In the genomic region with DNA sequence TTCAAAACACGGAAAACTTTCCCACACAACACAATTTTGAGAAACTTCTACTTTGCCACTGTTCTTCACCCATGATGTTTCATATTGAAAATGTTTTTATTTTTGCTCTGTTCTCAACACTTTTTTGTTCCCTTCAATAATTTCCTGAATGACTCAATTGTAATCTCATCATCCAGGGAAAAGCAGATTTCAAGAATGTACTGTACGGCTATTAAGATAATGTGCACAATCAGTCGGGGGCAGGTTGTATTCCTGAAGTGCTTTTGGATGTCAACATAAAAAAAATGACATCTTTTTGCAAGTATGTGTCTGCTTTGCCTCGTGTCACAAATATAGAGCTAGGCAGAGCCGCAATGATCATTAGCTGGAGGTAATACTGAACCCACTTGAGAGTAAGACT, we compare ENCODE assay signal across 21 cellular contexts. TPM values are rescaled to one million over a fixed set of nuclear protein-coding genes. Genes with fewer than 3 reads are reported as not detected.
"Had no signal": no experiment of that assay in that cellular context is flagged by ENCODE, and none has a peak within 500 bp of the region (broad histone marks: within the 10 kb centered on the region; RNA-seq: fewer than 3 reads in every experiment).

No MANE protein-coding gene starts in this region.

- H3K36me3 Mint-ChIP-seq: natural killer cell, neural progenitor cell, type B pancreatic cell had no signal

- ATAC-seq: esophagus mucosa, natural killer cell had no signal

- H3K9ac ChIP-seq: neural progenitor cell had no signal

- H3K4me1 ChIP-seq: uterus had no signal

- H3K27ac Mint-ChIP-seq: natural killer cell, neural progenitor cell had no signal

- H3K36me3 ChIP-seq: heart right ventricle, neural progenitor cell, ovary, uterus had no signal

- DNase-seq: effector CD4-positive, alpha-beta T cell; endodermal cell; heart right ventricle; kidney glomerular epithelial cell; mucosa of descending colon; natural killer cell; ovary; right cardiac atrium; stimulated activated CD4-positive, alpha-beta T cell treated with anti-CD3 and anti-CD28 coated beads, Interleukin-12 subunit alpha, Interleukin-12 subunit beta, amount 100 ng/mL, for 4 hours; stimulated activated naive CD4-positive, alpha-beta T cell treated with Interleukin-2 at 50 U/mL for 16 hours; uterus had no signal

- H2AFZ ChIP-seq: neural progenitor cell had no signal

- H3K9me3 Mint-ChIP-seq: endodermal cell, natural killer cell, neural progenitor cell, type B pancreatic cell had no signal

- H3K9me3 ChIP-seq: heart right ventricle, mucosa of descending colon, ovary, uterus had no signal

- H3K4me3 Mint-ChIP-seq: natural killer cell had no signal

- H3K4me3 ChIP-seq: coronary artery, heart right ventricle, mucosa of descending colon, neural progenitor cell, ovary, uterus had no signal

- H3K27me3 ChIP-seq: neural progenitor cell, ovary, uterus had no signal

- H3K4me1 Mint-ChIP-seq: natural killer cell had no signal

- H3K27ac ChIP-seq: coronary artery, neural progenitor cell, ovary, uterus had no signal

RNA-seq across cellular contexts. Expression of a gene that starts 9.7 kb away (rescaled TPM):
- total RNA-seq: dermis microvascular lymphatic vessel endothelial cell, esophagus mucosa, fibroblast of lung, frontal cortex, lung microvascular endothelial cell, mesenteric fat pad, natural killer cell, posterior vena cava had no signal
- polyA plus RNA-seq: fibroblast of lung had no signal
